Comparison of ENCODE assay signal across 16 cellular contexts in the genomic region with DNA sequence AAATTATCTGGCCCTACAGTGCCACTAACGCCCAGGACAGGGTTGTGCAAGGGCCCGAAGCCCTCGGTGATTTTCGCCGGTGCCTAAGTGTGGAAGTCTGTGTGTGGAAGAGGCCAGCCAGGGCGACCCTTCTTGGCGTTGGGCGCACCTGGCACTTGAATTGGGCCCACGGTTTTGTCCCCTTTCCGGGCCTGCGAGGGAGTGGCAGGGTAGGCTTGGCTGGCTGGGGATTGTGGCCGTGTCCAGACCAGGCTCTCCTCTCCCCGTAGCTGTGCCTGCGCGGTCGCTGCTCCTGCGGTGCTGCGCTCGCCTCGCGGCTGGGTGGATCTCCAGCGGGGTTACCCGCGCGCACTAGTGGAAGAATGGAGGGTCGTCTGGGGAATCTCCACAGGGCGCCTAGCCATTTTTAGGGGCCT. TPM values are rescaled to one million over a fixed set of nuclear protein-coding genes. Genes with fewer than 3 reads are reported as not detected.
DNase-seq lines count a peak whose midpoint lies in the region; ATAC-seq and TF ChIP-seq lines count a peak whose summit lies in the region.
"Had no signal": no experiment of that assay in that cellular context is flagged by ENCODE, and none has a peak within 500 bp of the region (broad histone marks: within the 10 kb centered on the region; RNA-seq: fewer than 3 reads in every experiment).

No MANE protein-coding gene starts in this region.

- DNase-seq in breast epithelium (ENCODE audit: low spot score in 2 of 2) (no peak), MCF 10A (ENCODE audit: unreplicated experiment) (no peak), left ventricle myocardium inferior (no peak), neural progenitor cell (ENCODE audit: low spot score) (peak; percentile 45), type B pancreatic cell (ENCODE audit: extremely low spot score, unreplicated experiment) (no peak), NCI-H2171 treated with DMSO at 0.1 percent for 48 hours (lab: John Stamatoyannopoulos, UW) (no peak)
- DNase-seq: central memory CD4-positive, alpha-beta T cell; NCI-H1105; NCI-H748 treated with DMSO at 0.1 percent for 48 hours; SJCRH30; stimulated activated naive CD4-positive, alpha-beta T cell had no signal

- TF ChIP-seq CTCF in breast epithelium (IDR thresholded peaks at IDR 0.05): no peak
- no peak for TF ChIP-seq CTCF in MCF 10A (IDR thresholded peaks at IDR 0.05; ENCODE audit: unreplicated experiment)
- TF ChIP-seq CTCF in left ventricle myocardium inferior (IDR thresholded peaks at IDR 0.05; ENCODE audit: borderline replicate concordance): no peak
- TF ChIP-seq CTCF in neural progenitor cell (IDR thresholded peaks at IDR 0.05): no peak
- TF ChIP-seq CTCF in type B pancreatic cell (conservative IDR thresholded peaks at IDR 0.05): no peak

- H3K4me2 ChIP-seq in neural progenitor cell: peak overlapping the region; percentile 76
- H3K4me2 ChIP-seq: A549 had no signal

- H3K36me3 Mint-ChIP-seq in MCF 10A (ENCODE audit: insufficient read depth, unreplicated experiment) (no peaks in the 10 kb centered on the region), neural progenitor cell (no peaks in the 10 kb centered on the region), type B pancreatic cell (no peaks in the 10 kb centered on the region)

- H3K4me3 Mint-ChIP-seq in MCF 10A (ENCODE audit: unreplicated experiment) (no peak overlapping the region), neural progenitor cell (peak overlapping the region; percentile 73), type B pancreatic cell (peak overlapping the region; percentile 63)
- H3K4me3 Mint-ChIP-seq: activated T-helper 17 cell treated with anti-CD3 and anti-CD28 coated beads, Interleukin-2, amount 50 U/mL, for 72 hours had no signal

- H3K4me3 ChIP-seq in breast epithelium (peak overlapping the region; percentile 26 to 60 (median 36)), left ventricle myocardium inferior (peak overlapping the region; percentile 51), neural progenitor cell (peak overlapping the region; percentile 34)
- H3K4me3 ChIP-seq: A549, SJCRH30 had no signal

- H3K9me3 ChIP-seq in breast epithelium (no peaks in the 10 kb centered on the region), left ventricle myocardium inferior (replicated peaks) (no peaks in the 10 kb centered on the region), neural progenitor cell (ENCODE audit: low read depth) (no peaks in the 10 kb centered on the region)
- H3K9me3 ChIP-seq: A549, SJCRH30 had no signal

- no peaks in the 10 kb centered on the region for H3K4me1 ChIP-seq in breast epithelium
- peaks cover 21% of the 10 kb centered on the region for H3K4me1 ChIP-seq in left ventricle myocardium inferior
- peaks cover 12% of the 10 kb centered on the region for H3K4me1 ChIP-seq in neural progenitor cell
- H3K4me1 ChIP-seq: A549, SJCRH30 had no signal

- H3K4me1 Mint-ChIP-seq in MCF 10A (ENCODE audit: insufficient read depth, unreplicated experiment) (no peaks in the 10 kb centered on the region), neural progenitor cell (peaks cover 13% of the 10 kb centered on the region), type B pancreatic cell (ENCODE audit: unreplicated experiment) (no peaks in the 10 kb centered on the region)
- H3K4me1 Mint-ChIP-seq: activated T-helper 17 cell treated with anti-CD3 and anti-CD28 coated beads, Interleukin-2, amount 50 U/mL, for 72 hours had no signal

- H3K9me3 Mint-ChIP-seq in MCF 10A (ENCODE audit: unreplicated experiment) (no peaks in the 10 kb centered on the region), neural progenitor cell (peaks cover 9% of the 10 kb centered on the region), type B pancreatic cell (no peaks in the 10 kb centered on the region)
- H3K9me3 Mint-ChIP-seq: activated T-helper 17 cell treated with anti-CD3 and anti-CD28 coated beads, Interleukin-2, amount 50 U/mL, for 72 hours had no signal

- no peak overlapping the region for H3K27ac Mint-ChIP-seq in MCF 10A (ENCODE audit: low read depth, unreplicated experiment)
- no peak overlapping the region for H3K27ac Mint-ChIP-seq in neural progenitor cell
- H3K27ac Mint-ChIP-seq in type B pancreatic cell: no peak overlapping the region
- H3K27ac Mint-ChIP-seq: activated T-helper 17 cell treated with anti-CD3 and anti-CD28 coated beads, Interleukin-2, amount 50 U/mL, for 72 hours had no signal

- H3K27ac ChIP-seq in breast epithelium: no peak overlapping the region
- H3K27ac ChIP-seq in left ventricle myocardium inferior (replicated peaks): no peak overlapping the region
- H3K27ac ChIP-seq in neural progenitor cell: no peak overlapping the region
- H3K27ac ChIP-seq: A549, SJCRH30 had no signal

- H3F3A ChIP-seq in neural progenitor cell (ENCODE audit: low read depth): no peaks in the 10 kb centered on the region

- peaks cover 16 to 93% of the 10 kb centered on the region in 2 donors for H3K27me3 ChIP-seq in breast epithelium
- H3K27me3 ChIP-seq in left ventricle myocardium inferior (ENCODE audit: low read depth): peaks cover 99% of the 10 kb centered on the region
- H3K27me3 ChIP-seq in neural progenitor cell: peaks cover 100% of the 10 kb centered on the region
- H3K27me3 ChIP-seq: SJCRH30 had no signal

- CTCF ChIA-PET in MCF 10A (lab: Yijun Ruan, JAX): no interaction called here

- H4K20me1 ChIP-seq in neural progenitor cell (ENCODE audit: low read depth): peaks cover 43% of the 10 kb centered on the region

- no TSS peak for BruUV-seq in MCF 10A (replicated peaks; lab: Mats Ljungman, UMichigan)

- H3K36me3 ChIP-seq in breast epithelium (no peaks in the 10 kb centered on the region), left ventricle myocardium inferior (no peaks in the 10 kb centered on the region), neural progenitor cell (no peaks in the 10 kb centered on the region)
- H3K36me3 ChIP-seq: SJCRH30 had no signal

- no peak overlapping the region for H3K9ac ChIP-seq in neural progenitor cell

- H3K27me3 Mint-ChIP-seq in MCF 10A (ENCODE audit: insufficient read depth, unreplicated experiment) (peaks cover 46% of the 10 kb centered on the region), neural progenitor cell (ENCODE audit: insufficient read depth, low read depth) (peaks cover 74% of the 10 kb centered on the region), type B pancreatic cell (peaks cover 97% of the 10 kb centered on the region)

- no peaks in the 10 kb centered on the region for H3K79me2 ChIP-seq in neural progenitor cell (ENCODE audit: low read depth)

- ATAC-seq in GM18519 (IDR thresholded peaks at IDR 0.05; ENCODE audit: low FRiP score, unreplicated experiment) (no peak), GM19452 (IDR thresholded peaks at IDR 0.05; ENCODE audit: unreplicated experiment) (no peak)
- ATAC-seq: A549; activated CD4-positive, CD25-positive, alpha-beta regulatory T cell treated with anti-CD3 and anti-CD28 coated beads, Interleukin-2, amount 50 U/mL, for 24 hours; activated T-helper 17 cell treated with anti-CD3 and anti-CD28 coated beads, Interleukin-2, amount 50 U/mL, for 72 hours had no signal

- POLR2A ChIA-PET in MCF 10A (lab: Yijun Ruan, JAX): no interaction called here

- H2AFZ ChIP-seq in neural progenitor cell (replicated peaks): peak overlapping the region; percentile 77

- no peak for TF ChIP-seq POLR2A in breast epithelium (IDR thresholded peaks at IDR 0.05)

- intact Hi-C loops in breast epithelium (cut with DNase I; ENCODE audit: low total_unique reads): no loop called here
- intact Hi-C loops in MCF 10A (cut with micrococcal nuclease): no loop called here
- intact Hi-C loops in left ventricle myocardium inferior (cut with micrococcal nuclease): no loop called here

RNA-seq across cellular contexts. Expression of a gene that starts 16.2 kb away (rescaled TPM):
- total RNA-seq in breast epithelium (not detected), MCF 10A (2022) (not detected in 2 replicates), left ventricle myocardium inferior (not detected), neural progenitor cell (ENCODE audit: low replicate concordance) (not detected in 2 replicates), type B pancreatic cell (ENCODE audit: low replicate concordance) (0.10 TPM in 1 of 2 replicates, not detected in the other)
- total RNA-seq: activated T-helper 17 cell treated with anti-CD3 and anti-CD28 coated beads, Interleukin-2, amount 50 U/mL, for 72 hours; SJCRH30 had no signal

RNA-seq across cellular contexts. Expression of a gene that starts 24.9 kb away (rescaled TPM):
- total RNA-seq in breast epithelium: not detected
- not detected in 2 replicates for total RNA-seq in MCF 10A (2022)
- not detected for total RNA-seq in left ventricle myocardium inferior
- total RNA-seq in neural progenitor cell (ENCODE audit: low replicate concordance): not detected in 2 replicates
- total RNA-seq in type B pancreatic cell (ENCODE audit: low replicate concordance): 0.31 and 0.43 TPM in 2 replicates
- total RNA-seq: activated T-helper 17 cell treated with anti-CD3 and anti-CD28 coated beads, Interleukin-2, amount 50 U/mL, for 72 hours had no signal

RNA-seq across cellular contexts. Expression of a gene that starts 32.0 kb away (rescaled TPM):
- total RNA-seq in breast epithelium (not detected), MCF 10A (2022) (not detected in 2 replicates), left ventricle myocardium inferior (not detected), neural progenitor cell (ENCODE audit: low replicate concordance) (not detected in 2 replicates), type B pancreatic cell (ENCODE audit: low replicate concordance) (not detected in 2 replicates)
- total RNA-seq: activated T-helper 17 cell treated with anti-CD3 and anti-CD28 coated beads, Interleukin-2, amount 50 U/mL, for 72 hours had no signal

RNA-seq across cellular contexts. Expression of a gene that starts 39.5 kb away (rescaled TPM):
- total RNA-seq in breast epithelium: under 1 TPM in 1 of 3 donors, not detected in 2; 0.66 TPM
- not detected in 2 replicates for total RNA-seq in MCF 10A (2022)
- total RNA-seq in left ventricle myocardium inferior: not detected
- total RNA-seq in neural progenitor cell (ENCODE audit: low replicate concordance): not detected in 2 replicates
- 0.21 and 1.1 TPM in 2 replicates for total RNA-seq in type B pancreatic cell (ENCODE audit: low replicate concordance)
- total RNA-seq: activated T-helper 17 cell treated with anti-CD3 and anti-CD28 coated beads, Interleukin-2, amount 50 U/mL, for 72 hours had no signal

RNA-seq across cellular contexts. Expression of a gene that starts 49.0 kb away (rescaled TPM):
- total RNA-seq in breast epithelium (1 to 10 TPM in 2 of 3 donors, not detected in 1; 1.6 to 5.2 TPM), MCF 10A (2022) (not detected in 2 replicates), left ventricle myocardium inferior (not detected), neural progenitor cell (ENCODE audit: low replicate concordance) (not detected in 2 replicates), type B pancreatic cell (ENCODE audit: low replicate concordance) (0.19 and 0.56 TPM in 2 replicates)
- total RNA-seq: activated T-helper 17 cell treated with anti-CD3 and anti-CD28 coated beads, Interleukin-2, amount 50 U/mL, for 72 hours had no signal
